ENCODE assay signal across 31 cellular contexts in the genomic region with DNA sequence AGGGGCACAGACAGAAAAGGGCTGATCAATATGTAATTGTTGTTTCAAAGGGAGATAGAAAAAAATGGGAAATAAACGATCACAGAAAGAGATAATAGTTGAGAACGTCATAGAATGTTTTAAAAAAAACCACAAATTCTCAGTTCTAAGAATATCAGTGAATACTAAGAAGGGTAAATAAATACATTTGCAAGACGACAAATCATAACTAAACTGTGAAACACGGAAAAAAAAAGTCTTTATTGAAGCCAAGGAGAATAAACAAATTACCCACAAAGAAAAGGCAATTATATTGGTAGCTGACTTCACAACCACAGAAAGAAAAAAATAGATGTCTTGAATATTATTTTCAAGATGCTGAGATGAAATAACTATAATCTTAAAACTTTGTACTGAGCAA.
"Had no signal": no experiment of that assay in that cellular context is flagged by ENCODE, and none has a peak within 500 bp of the region (broad histone marks: within the 10 kb centered on the region; RNA-seq: fewer than 3 reads in every experiment).

No MANE protein-coding gene starts in this region.

- H3K4me1 ChIP-seq: SJCRH30 had no signal

- H3K4me2 ChIP-seq: PC-9 had no signal

- H2AFZ ChIP-seq: PC-9 had no signal

- H3K27ac ChIP-seq: PC-9, RWPE1, SJCRH30, SK-N-MC had no signal

- H3K9me3 ChIP-seq: SJCRH30 had no signal

- H3K4me3 Mint-ChIP-seq: T-cell had no signal

- H3K36me3 ChIP-seq: SJCRH30 had no signal

- H3K4me1 Mint-ChIP-seq: T-cell had no signal

- H3K36me3 Mint-ChIP-seq: T-cell had no signal

- H3K4me3 ChIP-seq: PC-9, SJCRH30, SK-N-MC had no signal

- H3K27me3 ChIP-seq: SJCRH30 had no signal

- H3K27me3 Mint-ChIP-seq: T-cell had no signal

- DNase-seq: NCI-H1048, NCI-H1092 treated with DMSO at 0.1 percent for 48 hours, NCI-H1105 treated with DMSO at 0.1 percent for 48 hours, NCI-H1417, NCI-H1436, NCI-H146, NCI-H1694, NCI-H187, NCI-H1930, NCI-H2029 treated with DMSO at 0.1 percent for 48 hours, NCI-H2081 treated with DMSO at 0.1 percent for 48 hours, NCI-H2107, NCI-H2171, NCI-H226, NCI-H446 treated with DMSO at 0.1 percent for 48 hours, NCI-H510A, NCI-H524, NCI-H526, NCI-H69, NCI-H748 treated with DMSO at 0.1 percent for 48 hours, NCI-H82, PC-9, SHP77, SIG-M5, SJCRH30, T-cell had no signal

- ATAC-seq: Panc1, Right ventricle myocardium inferior, SK-N-SH treated with all-trans-retinoic acid at 6 μM for 48 hours, T-cell had no signal

- H3K27ac Mint-ChIP-seq: T-cell had no signal
